In the genomic region with DNA sequence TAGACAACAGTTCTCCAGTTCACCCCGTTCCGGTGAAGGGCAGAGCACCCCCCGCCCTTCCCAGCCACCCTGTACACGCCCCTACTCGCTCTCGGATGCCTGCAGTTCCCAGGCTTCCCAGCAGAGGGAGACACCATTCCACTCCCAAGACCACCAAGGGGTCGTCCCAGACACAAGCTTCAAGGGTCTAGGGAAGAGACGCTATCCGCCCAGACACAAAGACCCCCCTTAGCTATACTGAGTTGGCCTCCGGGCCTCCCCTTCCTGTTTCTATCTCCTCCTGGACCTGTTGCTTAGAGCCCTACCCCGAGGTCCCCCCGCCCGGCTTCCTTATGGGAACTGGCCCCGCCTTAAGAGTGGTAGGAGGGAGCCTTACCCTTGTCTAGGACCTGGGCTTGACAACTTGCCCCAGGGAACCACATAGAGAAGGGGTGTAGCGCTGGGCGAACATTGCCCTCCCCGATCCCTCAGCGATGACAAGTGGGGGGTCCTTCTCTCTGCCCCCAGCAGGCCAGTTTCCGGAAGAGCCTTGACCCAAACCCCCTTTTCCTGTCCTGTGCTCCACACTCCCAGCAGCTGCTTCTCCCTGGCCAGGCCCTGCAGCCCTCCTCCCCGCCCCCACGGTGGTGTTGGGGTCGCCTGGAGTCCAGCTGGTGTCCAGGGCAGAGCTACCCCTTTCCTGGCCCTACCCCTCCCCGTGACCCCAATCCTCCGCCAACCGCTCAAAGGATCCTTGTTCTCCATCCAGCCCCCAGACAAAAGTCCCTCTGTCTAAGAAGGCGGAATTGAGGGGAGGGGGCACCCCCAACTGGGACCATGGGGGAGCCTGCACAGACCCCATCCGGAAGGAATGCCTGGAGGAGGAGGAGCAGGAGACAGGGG, we compare ENCODE assay signal across 1 cellular context.
TF ChIP-seq lines count a peak whose summit lies in the region.

No MANE protein-coding gene starts in this region.

TF ChIP-seq in HepG2, 621 proteins besides CTCF, POLR2A, EP300 and RAD21 (continued from another document and continues in another):
- TF ChIP-seq, protein P1, sequence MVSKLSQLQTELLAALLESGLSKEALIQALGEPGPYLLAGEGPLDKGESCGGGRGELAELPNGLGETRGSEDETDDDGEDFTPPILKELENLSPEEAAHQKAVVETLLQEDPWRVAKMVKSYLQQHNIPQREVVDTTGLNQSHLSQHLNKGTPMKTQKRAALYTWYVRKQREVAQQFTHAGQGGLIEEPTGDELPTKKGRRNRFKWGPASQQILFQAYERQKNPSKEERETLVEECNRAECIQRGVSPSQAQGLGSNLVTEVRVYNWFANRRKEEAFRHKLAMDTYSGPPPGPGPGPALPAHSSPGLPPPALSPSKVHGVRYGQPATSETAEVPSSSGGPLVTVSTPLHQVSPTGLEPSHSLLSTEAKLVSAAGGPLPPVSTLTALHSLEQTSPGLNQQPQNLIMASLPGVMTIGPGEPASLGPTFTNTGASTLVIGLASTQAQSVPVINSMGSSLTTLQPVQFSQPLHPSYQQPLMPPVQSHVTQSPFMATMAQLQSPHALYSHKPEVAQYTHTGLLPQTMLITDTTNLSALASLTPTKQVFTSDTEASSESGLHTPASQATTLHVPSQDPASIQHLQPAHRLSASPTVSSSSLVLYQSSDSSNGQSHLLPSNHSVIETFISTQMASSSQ (IDR thresholded peaks at IDR 0.05; ENCODE audit: low read depth) = no peak
- TF ChIP-seq, protein P1 (CRISPR knock-in tag; IDR thresholded peaks at IDR 0.05; ENCODE audit: borderline replicate concordance) = no peak
- TF ChIP-seq ZNF331 (CRISPR knock-in tag; IDR thresholded peaks at IDR 0.05) = no peak
- TF ChIP-seq, protein P2, sequence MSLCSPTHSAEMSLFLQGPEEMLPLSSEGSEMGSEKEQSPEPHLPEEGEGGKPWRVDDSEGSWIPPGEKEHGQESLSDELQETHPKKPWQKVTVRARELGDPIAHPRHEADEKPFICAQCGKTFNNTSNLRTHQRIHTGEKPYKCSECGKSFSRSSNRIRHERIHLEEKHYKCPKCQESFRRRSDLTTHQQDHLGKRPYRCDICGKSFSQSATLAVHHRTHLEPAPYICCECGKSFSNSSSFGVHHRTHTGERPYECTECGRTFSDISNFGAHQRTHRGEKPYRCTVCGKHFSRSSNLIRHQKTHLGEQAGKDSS (CRISPR knock-in tag; IDR thresholded peaks at IDR 0.05; ENCODE audit: borderline replicate concordance, low read depth) = peak; percentile 42; the same call in 1 of the 2 replicates
- no peak for TF ChIP-seq SNRNP70 (IDR thresholded peaks at IDR 0.05; ENCODE audit: low read depth, low read length)
- no peak for TF ChIP-seq MTF1 (CRISPR knock-in tag; IDR thresholded peaks at IDR 0.05)
- TF ChIP-seq ZMYM3 (CRISPR knock-in tag; IDR thresholded peaks at IDR 0.05) = peak; percentile 25; the same call in 1 of the 2 replicates
- TF ChIP-seq ZBTB7A (CRISPR knock-in tag; IDR thresholded peaks at IDR 0.05) = peak; percentile 98
- TF ChIP-seq MAZ (IDR thresholded peaks at IDR 0.05; ENCODE audit: borderline replicate concordance, low read depth, low read length) = 0 out of 2 replicates have a peak, but pooled peaks have one; percentile 22
- no peak for TF ChIP-seq MAZ (CRISPR knock-in tag; IDR thresholded peaks at IDR 0.05; ENCODE audit: low read depth)
- no peak for TF ChIP-seq ZNF577 (CRISPR knock-in tag; IDR thresholded peaks at IDR 0.05; ENCODE audit: borderline replicate concordance, low read depth)
- no peak for TF ChIP-seq ZSCAN21 (CRISPR knock-in tag; IDR thresholded peaks at IDR 0.05; ENCODE audit: borderline replicate concordance)
- TF ChIP-seq PAF1 (CRISPR knock-in tag; IDR thresholded peaks at IDR 0.05) = no peak
- peak; percentile 83 for TF ChIP-seq ZSCAN25 (CRISPR knock-in tag; IDR thresholded peaks at IDR 0.05)
- TF ChIP-seq SAP130 (CRISPR knock-in tag; IDR thresholded peaks at IDR 0.05; ENCODE audit: low read depth) = peak; percentile 24
- peak; percentile 43; the same call in 1 of the 2 replicates for TF ChIP-seq GLI4 (CRISPR knock-in tag; IDR thresholded peaks at IDR 0.05; ENCODE audit: borderline replicate concordance)
- 0 out of 2 replicates have a peak, but pooled peaks have one; percentile 23 for TF ChIP-seq ZNF614 (CRISPR knock-in tag; IDR thresholded peaks at IDR 0.05; ENCODE audit: borderline replicate concordance)
- TF ChIP-seq KDM5B (CRISPR knock-in tag; IDR thresholded peaks at IDR 0.05; ENCODE audit: borderline replicate concordance) = peak; percentile 73; the same call in 1 of the 2 replicates
- TF ChIP-seq MEF2D (CRISPR knock-in tag; IDR thresholded peaks at IDR 0.05) = peak; percentile 51; the same call in 1 of the 2 replicates
- 0 out of 2 replicates have a peak, but pooled peaks have one; percentile 31 for TF ChIP-seq WIZ (CRISPR knock-in tag; IDR thresholded peaks at IDR 0.05)
- TF ChIP-seq SYNCRIP (IDR thresholded peaks at IDR 0.05; ENCODE audit: insufficient read depth, low read depth, low read length) = no peak
- TF ChIP-seq, protein P3, sequence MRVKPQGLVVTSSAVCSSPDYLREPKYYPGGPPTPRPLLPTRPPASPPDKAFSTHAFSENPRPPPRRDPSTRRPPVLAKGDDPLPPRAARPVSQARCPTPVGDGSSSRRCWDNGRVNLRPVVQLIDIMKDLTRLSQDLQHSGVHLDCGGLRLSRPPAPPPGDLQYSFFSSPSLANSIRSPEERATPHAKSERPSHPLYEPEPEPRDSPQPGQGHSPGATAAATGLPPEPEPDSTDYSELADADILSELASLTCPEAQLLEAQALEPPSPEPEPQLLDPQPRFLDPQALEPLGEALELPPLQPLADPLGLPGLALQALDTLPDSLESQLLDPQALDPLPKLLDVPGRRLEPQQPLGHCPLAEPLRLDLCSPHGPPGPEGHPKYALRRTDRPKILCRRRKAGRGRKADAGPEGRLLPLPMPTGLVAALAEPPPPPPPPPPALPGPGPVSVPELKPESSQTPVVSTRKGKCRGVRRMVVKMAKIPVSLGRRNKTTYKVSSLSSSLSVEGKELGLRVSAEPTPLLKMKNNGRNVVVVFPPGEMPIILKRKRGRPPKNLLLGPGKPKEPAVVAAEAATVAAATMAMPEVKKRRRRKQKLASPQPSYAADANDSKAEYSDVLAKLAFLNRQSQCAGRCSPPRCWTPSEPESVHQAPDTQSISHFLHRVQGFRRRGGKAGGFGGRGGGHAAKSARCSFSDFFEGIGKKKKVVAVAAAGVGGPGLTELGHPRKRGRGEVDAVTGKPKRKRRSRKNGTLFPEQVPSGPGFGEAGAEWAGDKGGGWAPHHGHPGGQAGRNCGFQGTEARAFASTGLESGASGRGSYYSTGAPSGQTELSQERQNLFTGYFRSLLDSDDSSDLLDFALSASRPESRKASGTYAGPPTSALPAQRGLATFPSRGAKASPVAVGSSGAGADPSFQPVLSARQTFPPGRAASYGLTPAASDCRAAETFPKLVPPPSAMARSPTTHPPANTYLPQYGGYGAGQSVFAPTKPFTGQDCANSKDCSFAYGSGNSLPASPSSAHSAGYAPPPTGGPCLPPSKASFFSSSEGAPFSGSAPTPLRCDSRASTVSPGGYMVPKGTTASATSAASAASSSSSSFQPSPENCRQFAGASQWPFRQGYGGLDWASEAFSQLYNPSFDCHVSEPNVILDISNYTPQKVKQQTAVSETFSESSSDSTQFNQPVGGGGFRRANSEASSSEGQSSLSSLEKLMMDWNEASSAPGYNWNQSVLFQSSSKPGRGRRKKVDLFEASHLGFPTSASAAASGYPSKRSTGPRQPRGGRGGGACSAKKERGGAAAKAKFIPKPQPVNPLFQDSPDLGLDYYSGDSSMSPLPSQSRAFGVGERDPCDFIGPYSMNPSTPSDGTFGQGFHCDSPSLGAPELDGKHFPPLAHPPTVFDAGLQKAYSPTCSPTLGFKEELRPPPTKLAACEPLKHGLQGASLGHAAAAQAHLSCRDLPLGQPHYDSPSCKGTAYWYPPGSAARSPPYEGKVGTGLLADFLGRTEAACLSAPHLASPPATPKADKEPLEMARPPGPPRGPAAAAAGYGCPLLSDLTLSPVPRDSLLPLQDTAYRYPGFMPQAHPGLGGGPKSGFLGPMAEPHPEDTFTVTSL (CRISPR knock-in tag; IDR thresholded peaks at IDR 0.05; ENCODE audit: borderline replicate concordance) = no peak
- TF ChIP-seq RXRB (CRISPR knock-in tag; IDR thresholded peaks at IDR 0.05; ENCODE audit: borderline replicate concordance) = peak; percentile 48; the same call in 1 of the 2 replicates
- TF ChIP-seq, protein P4, sequence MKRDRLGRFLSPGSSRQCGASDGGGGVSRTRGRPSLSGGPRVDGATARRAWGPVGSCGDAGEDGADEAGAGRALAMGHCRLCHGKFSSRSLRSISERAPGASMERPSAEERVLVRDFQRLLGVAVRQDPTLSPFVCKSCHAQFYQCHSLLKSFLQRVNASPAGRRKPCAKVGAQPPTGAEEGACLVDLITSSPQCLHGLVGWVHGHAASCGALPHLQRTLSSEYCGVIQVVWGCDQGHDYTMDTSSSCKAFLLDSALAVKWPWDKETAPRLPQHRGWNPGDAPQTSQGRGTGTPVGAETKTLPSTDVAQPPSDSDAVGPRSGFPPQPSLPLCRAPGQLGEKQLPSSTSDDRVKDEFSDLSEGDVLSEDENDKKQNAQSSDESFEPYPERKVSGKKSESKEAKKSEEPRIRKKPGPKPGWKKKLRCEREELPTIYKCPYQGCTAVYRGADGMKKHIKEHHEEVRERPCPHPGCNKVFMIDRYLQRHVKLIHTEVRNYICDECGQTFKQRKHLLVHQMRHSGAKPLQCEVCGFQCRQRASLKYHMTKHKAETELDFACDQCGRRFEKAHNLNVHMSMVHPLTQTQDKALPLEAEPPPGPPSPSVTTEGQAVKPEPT (CRISPR knock-in tag; IDR thresholded peaks at IDR 0.05; ENCODE audit: low read depth) = 0 out of 2 replicates have a peak, but pooled peaks have one; percentile 17
- no peak for TF ChIP-seq ZNF772 (CRISPR knock-in tag; IDR thresholded peaks at IDR 0.05)
- 0 out of 2 replicates have a peak, but pooled peaks have one; percentile 27 for TF ChIP-seq SP2 (CRISPR knock-in tag; IDR thresholded peaks at IDR 0.05)
- TF ChIP-seq SALL1 (CRISPR knock-in tag; IDR thresholded peaks at IDR 0.05) = 0 out of 2 replicates have a peak, but pooled peaks have one; percentile 28
- TF ChIP-seq HOXD1 (CRISPR knock-in tag; IDR thresholded peaks at IDR 0.05) = no peak
- TF ChIP-seq, protein P5, sequence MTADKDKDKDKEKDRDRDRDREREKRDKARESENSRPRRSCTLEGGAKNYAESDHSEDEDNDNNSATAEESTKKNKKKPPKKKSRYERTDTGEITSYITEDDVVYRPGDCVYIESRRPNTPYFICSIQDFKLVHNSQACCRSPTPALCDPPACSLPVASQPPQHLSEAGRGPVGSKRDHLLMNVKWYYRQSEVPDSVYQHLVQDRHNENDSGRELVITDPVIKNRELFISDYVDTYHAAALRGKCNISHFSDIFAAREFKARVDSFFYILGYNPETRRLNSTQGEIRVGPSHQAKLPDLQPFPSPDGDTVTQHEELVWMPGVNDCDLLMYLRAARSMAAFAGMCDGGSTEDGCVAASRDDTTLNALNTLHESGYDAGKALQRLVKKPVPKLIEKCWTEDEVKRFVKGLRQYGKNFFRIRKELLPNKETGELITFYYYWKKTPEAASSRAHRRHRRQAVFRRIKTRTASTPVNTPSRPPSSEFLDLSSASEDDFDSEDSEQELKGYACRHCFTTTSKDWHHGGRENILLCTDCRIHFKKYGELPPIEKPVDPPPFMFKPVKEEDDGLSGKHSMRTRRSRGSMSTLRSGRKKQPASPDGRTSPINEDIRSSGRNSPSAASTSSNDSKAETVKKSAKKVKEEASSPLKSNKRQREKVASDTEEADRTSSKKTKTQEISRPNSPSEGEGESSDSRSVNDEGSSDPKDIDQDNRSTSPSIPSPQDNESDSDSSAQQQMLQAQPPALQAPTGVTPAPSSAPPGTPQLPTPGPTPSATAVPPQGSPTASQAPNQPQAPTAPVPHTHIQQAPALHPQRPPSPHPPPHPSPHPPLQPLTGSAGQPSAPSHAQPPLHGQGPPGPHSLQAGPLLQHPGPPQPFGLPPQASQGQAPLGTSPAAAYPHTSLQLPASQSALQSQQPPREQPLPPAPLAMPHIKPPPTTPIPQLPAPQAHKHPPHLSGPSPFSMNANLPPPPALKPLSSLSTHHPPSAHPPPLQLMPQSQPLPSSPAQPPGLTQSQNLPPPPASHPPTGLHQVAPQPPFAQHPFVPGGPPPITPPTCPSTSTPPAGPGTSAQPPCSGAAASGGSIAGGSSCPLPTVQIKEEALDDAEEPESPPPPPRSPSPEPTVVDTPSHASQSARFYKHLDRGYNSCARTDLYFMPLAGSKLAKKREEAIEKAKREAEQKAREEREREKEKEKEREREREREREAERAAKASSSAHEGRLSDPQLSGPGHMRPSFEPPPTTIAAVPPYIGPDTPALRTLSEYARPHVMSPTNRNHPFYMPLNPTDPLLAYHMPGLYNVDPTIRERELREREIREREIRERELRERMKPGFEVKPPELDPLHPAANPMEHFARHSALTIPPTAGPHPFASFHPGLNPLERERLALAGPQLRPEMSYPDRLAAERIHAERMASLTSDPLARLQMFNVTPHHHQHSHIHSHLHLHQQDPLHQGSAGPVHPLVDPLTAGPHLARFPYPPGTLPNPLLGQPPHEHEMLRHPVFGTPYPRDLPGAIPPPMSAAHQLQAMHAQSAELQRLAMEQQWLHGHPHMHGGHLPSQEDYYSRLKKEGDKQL (CRISPR knock-in tag; IDR thresholded peaks at IDR 0.05; ENCODE audit: low read depth) = no peak
- TF ChIP-seq KLF16 (CRISPR knock-in tag; IDR thresholded peaks at IDR 0.05) = 0 out of 4 replicates have a peak, but pooled peaks of 1 of the 2 experiments have one; percentile 36
- 0 out of 2 replicates have a peak, but pooled peaks have one; percentile 56 for TF ChIP-seq FOXC1 (CRISPR knock-in tag; IDR thresholded peaks at IDR 0.05; ENCODE audit: borderline replicate concordance)
- TF ChIP-seq TEAD3 (CRISPR knock-in tag; optimal IDR thresholded peaks at IDR 0.05; ENCODE audit: borderline replicate concordance) = peak; percentile 42
- TF ChIP-seq RARA (CRISPR knock-in tag; IDR thresholded peaks at IDR 0.05) = peak; percentile 26; the same call in 1 of the 2 replicates
- no peak for TF ChIP-seq GZF1 (CRISPR knock-in tag; IDR thresholded peaks at IDR 0.05)
- TF ChIP-seq, protein P6, sequence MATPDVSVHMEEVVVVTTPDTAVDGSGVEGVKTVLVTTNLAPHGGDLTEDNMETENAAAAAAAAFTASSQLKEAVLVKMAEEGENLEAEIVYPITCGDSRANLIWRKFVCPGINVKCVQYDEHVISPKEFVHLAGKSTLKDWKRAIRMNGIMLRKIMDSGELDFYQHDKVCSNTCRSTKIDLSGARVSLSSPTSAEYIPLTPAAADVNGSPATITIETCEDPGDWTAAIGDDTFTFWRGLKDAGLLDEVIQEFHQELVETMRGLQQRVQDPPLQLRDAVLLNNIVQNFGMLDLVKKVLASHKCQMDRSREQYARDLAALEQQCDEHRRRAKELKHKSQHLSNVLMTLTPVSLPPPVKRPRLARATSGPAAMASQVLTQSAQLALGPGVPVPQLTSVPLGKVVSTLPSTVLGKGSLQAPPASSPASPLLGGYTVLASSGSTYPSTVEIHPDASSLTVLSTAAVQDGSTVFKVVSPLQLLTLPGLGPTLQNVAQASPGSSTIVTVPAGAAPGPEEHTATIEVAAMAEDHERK (CRISPR knock-in tag; IDR thresholded peaks at IDR 0.05; ENCODE audit: low read depth) = no peak
